In the genomic region with DNA sequence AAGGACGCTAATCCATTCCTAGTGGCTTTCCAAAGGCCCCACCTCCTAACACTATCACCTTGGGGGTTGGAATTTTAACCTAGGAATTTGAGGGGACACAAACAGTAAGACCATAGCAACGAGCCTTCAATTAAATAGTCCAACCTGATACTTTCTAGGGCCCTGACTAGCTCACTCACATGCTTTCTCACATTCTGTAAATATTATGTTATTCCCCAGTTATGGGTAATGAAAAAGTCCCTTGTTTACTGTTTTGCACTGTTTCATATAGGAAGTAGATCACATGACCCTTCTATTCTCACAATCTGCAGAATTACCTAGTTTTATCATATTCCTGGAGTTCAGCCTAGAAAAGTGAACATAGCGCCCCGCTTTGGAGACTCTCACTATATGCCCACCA, we compare ENCODE assay signal across 15 cellular contexts.
DNase-seq lines count a peak whose midpoint lies in the region; ATAC-seq lines count a peak whose summit lies in the region.
"Had no signal": no experiment of that assay in that cellular context is flagged by ENCODE, and none has a peak within 500 bp of the region (broad histone marks: within the 10 kb centered on the region; RNA-seq: fewer than 3 reads in every experiment).

No MANE protein-coding gene starts in this region.

- H3K4me3 Mint-ChIP-seq in natural killer cell treated with Interleukin-12 subunit alpha and Interleukin-12 subunit beta and Interleukin-15 and Interleukin-18, amount 100 ng/mL, for 72 hours = no peak overlapping the region
- H3K4me3 Mint-ChIP-seq: CD4-positive, alpha-beta T cell; HFFc6 had no signal

- no peak overlapping the region for H3K27ac Mint-ChIP-seq in natural killer cell treated with Interleukin-12 subunit alpha and Interleukin-12 subunit beta and Interleukin-15 and Interleukin-18, amount 100 ng/mL, for 72 hours
- H3K27ac Mint-ChIP-seq: CD4-positive, alpha-beta T cell; HFFc6 had no signal

- no peaks in the 10 kb centered on the region for H3K36me3 Mint-ChIP-seq in natural killer cell treated with Interleukin-12 subunit alpha and Interleukin-12 subunit beta and Interleukin-15 and Interleukin-18, amount 100 ng/mL, for 72 hours

- in situ Hi-C loops in SK-MEL-5 (cut with HindIII; ENCODE audit: low pct_unique_long_range_greater_than_20kb, low sequenced_read_pairs) = no loop called here

- H3K27me3 Mint-ChIP-seq in natural killer cell treated with Interleukin-12 subunit alpha and Interleukin-12 subunit beta and Interleukin-15 and Interleukin-18, amount 100 ng/mL, for 72 hours = no peaks in the 10 kb centered on the region
- H3K27me3 Mint-ChIP-seq: CD4-positive, alpha-beta T cell had no signal

- peak; percentile 53 for ATAC-seq in GM21825 (IDR thresholded peaks at IDR 0.05; ENCODE audit: unreplicated experiment)
- peak; percentile 45 for ATAC-seq in HG02884 (IDR thresholded peaks at IDR 0.05; ENCODE audit: unreplicated experiment)
- ATAC-seq in natural killer cell treated with Interleukin-12 subunit alpha and Interleukin-12 subunit beta and Interleukin-15 and Interleukin-18, amount 100 ng/mL, for 72 hours = no peak

- no peaks in the 10 kb centered on the region for H3K4me1 Mint-ChIP-seq in natural killer cell treated with Interleukin-12 subunit alpha and Interleukin-12 subunit beta and Interleukin-15 and Interleukin-18, amount 100 ng/mL, for 72 hours (ENCODE audit: low read depth in 2 of 2)

- peaks cover 3% of the 10 kb centered on the region for H3K9me3 Mint-ChIP-seq in natural killer cell treated with Interleukin-12 subunit alpha and Interleukin-12 subunit beta and Interleukin-15 and Interleukin-18, amount 100 ng/mL, for 72 hours
- H3K9me3 Mint-ChIP-seq: CD4-positive, alpha-beta T cell; HFFc6 had no signal

- DNase-seq in SK-MEL-5 (ENCODE audit: low read depth, low spot score) = peak; percentile 5
- no peak for DNase-seq in AG08396 (ENCODE audit: low spot score)
- no peak for DNase-seq in HT-29 (ENCODE audit: low spot score)
- DNase-seq in hepatic stellate cell (ENCODE audit: low spot score) = no peak
- no peak for DNase-seq in natural killer cell treated with Interleukin-12 subunit alpha and Interleukin-12 subunit beta and Interleukin-15 and Interleukin-18, amount 100 ng/mL, for 72 hours (ENCODE audit: low spot score)
- DNase-seq: ACHN; AML-193; Caco-2; CD4-positive, alpha-beta T cell; HCEC 1CT; HFFc6; Kasumi-1; KG1 had no signal

Comparison
In these comparisons a context has a peak if more than half of its experiments do, and no peak if none do; other contexts are left out.
1. ATAC-seq: peak in GM21825 (single experiment) and HG02884 (single experiment); none in natural killer cell treated with Interleukin-12 subunit alpha and Interleukin-12 subunit beta and Interleukin-15 and Interleukin-18, amount 100 ng/mL, for 72 hours (0 of 2).